In the genomic region with DNA sequence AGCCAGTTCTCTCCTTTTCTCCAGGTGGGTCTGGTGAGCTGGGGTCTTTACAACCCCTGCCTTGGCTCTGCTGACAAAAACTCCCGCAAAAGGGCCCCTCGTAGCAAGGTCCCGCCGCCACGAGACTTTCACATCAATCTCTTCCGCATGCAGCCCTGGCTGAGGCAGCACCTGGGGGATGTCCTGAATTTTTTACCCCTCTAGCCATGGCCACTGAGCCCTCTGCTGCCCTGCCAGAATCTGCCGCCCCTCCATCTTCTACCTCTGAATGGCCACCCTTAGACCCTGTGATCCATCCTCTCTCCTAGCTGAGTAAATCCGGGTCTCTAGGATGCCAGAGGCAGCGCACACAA, we compare ENCODE assay signal across 13 cellular contexts. TPM values are rescaled to one million over a fixed set of nuclear protein-coding genes. Genes with fewer than 3 reads are reported as not detected.
DNase-seq lines count a peak whose midpoint lies in the region; ATAC-seq and TF ChIP-seq lines count a peak whose summit lies in the region.
"Had no signal": no experiment of that assay in that cellular context is flagged by ENCODE, and none has a peak within 500 bp of the region (broad histone marks: within the 10 kb centered on the region; RNA-seq: fewer than 3 reads in every experiment).

No MANE protein-coding gene starts in this region.

- TF ChIP-seq POLR2A in lower leg skin (IDR thresholded peaks at IDR 0.05), result no peak

- DNase-seq in right atrium auricular region (ENCODE audit: low spot score) (no peak), lower leg skin (ENCODE audit: low spot score in 2 of 2) (no peak)
- no peak for DNase-seq in activated CD8-positive, alpha-beta memory T cell treated with anti-CD3 and anti-CD28 coated beads for 24 hours
- DNase-seq: DND-41; NCI-H2227 treated with DMSO at 0.1 percent for 48 hours; stimulated activated CD4-positive, alpha-beta T cell treated with anti-CD3 and anti-CD28 coated beads, Interleukin-2, amount 100 ng/mL, for 48 hours; stimulated activated naive CD4-positive, alpha-beta T cell treated with Interleukin-2 at 50 U/mL for 16 hours had no signal

- peaks cover 46% of the 10 kb centered on the region for H3K4me1 ChIP-seq in ACC112 (ENCODE audit: control insufficient read depth, insufficient read depth, low read length, unreplicated experiment)
- peaks cover 0 to 20% of the 10 kb centered on the region in 2 donors for H3K4me1 ChIP-seq in right atrium auricular region
- peaks cover 3% of the 10 kb centered on the region for H3K4me1 ChIP-seq in rectal smooth muscle tissue (ENCODE audit: control insufficient read depth, insufficient read depth, low read length)

- H3K79me2 ChIP-seq in ACC112 (ENCODE audit: control insufficient read depth, insufficient read depth, low read length, unreplicated experiment), result peaks cover 5% of the 10 kb centered on the region

- no peak overlapping the region for H3K9ac ChIP-seq in rectal smooth muscle tissue (ENCODE audit: low read length)

- WGBS in lower leg skin, 2 donors, result 40 to 43% methylated on average over 9 of the region's 9 CpGs

- no peaks in the 10 kb centered on the region for H3K27me3 ChIP-seq in ACC112 (ENCODE audit: insufficient read depth, low read length)
- no peaks in the 10 kb centered on the region for H3K27me3 ChIP-seq in right atrium auricular region
- no peaks in the 10 kb centered on the region for H3K27me3 ChIP-seq in rectal smooth muscle tissue (ENCODE audit: control insufficient read depth, insufficient read depth, low read length)

- no peak for ATAC-seq in GM19035 (IDR thresholded peaks at IDR 0.05; ENCODE audit: unreplicated experiment)
- no peak for ATAC-seq in HG03571 (IDR thresholded peaks at IDR 0.05; ENCODE audit: unreplicated experiment)

- no peak overlapping the region for H2AFZ ChIP-seq in ACC112 (ENCODE audit: low read length, unreplicated experiment)

- intact Hi-C loops in lower leg skin (cut with DNase I; ENCODE audit: low total_unique reads), result no loop called here

- H3K27ac ChIP-seq in ACC112 (ENCODE audit: low read depth, low read length) (peak overlapping the region; percentile 91), angular gyrus (ENCODE audit: low read depth, low read length) (peak overlapping the region; percentile 19), right atrium auricular region (peak overlapping the region; percentile 73 to 75), rectal smooth muscle tissue (ENCODE audit: low read depth, low read length) (peak overlapping the region; percentile 78)
- H3K27ac ChIP-seq: neutrophil had no signal

- TF ChIP-seq CTCF in right atrium auricular region (IDR thresholded peaks at IDR 0.05) (no peak), lower leg skin (IDR thresholded peaks at IDR 0.05) (no peak)

- peak overlapping the region; percentile 73 for H3K4me3 ChIP-seq in ACC112 (ENCODE audit: low read depth, low read length)
- no peak overlapping the region for H3K4me3 ChIP-seq in right atrium auricular region
- peak overlapping the region; percentile 60 for H3K4me3 ChIP-seq in rectal smooth muscle tissue (ENCODE audit: low read length)
- H3K4me3 ChIP-seq in lower leg skin (ENCODE audit: low read depth, poor library complexity, severe bottlenecking), result no peak overlapping the region

- H3K9me3 ChIP-seq in right atrium auricular region, result no peaks in the 10 kb centered on the region
- H3K9me3 ChIP-seq: neutrophil had no signal

- H3K36me3 ChIP-seq in ACC112 (ENCODE audit: insufficient read depth, low read length), result no peaks in the 10 kb centered on the region
- H3K36me3 ChIP-seq in right atrium auricular region, result no peaks in the 10 kb centered on the region
- no peaks in the 10 kb centered on the region for H3K36me3 ChIP-seq in rectal smooth muscle tissue (ENCODE audit: control insufficient read depth, insufficient read depth, low read length)
- H3K36me3 ChIP-seq: neutrophil had no signal

RNA-seq across cellular contexts. Expression of a gene that starts 0.8 kb away (rescaled TPM):
- 100 to 1,000 TPM in 1 of 2 donors, 10 to 100 TPM in 1; 65.5 to 126 TPM for total RNA-seq in right atrium auricular region
- total RNA-seq in lower leg skin, result 10 to 100 TPM in 1 of 4 donors, 1 to 10 TPM in 3; 1.4 to 13.1 (median 4.5) TPM

RNA-seq across cellular contexts. Expression of a gene that starts 13.6 kb away (rescaled TPM):
- total RNA-seq in right atrium auricular region, result 10 to 100 TPM; 40.0 to 81.7 TPM
- total RNA-seq in lower leg skin, result 10 to 100 TPM; 53.2 to 88.2 (median 83.4) TPM

RNA-seq across cellular contexts. Expression of a gene that starts 13.8 kb away (rescaled TPM):
- total RNA-seq in right atrium auricular region (10 to 100 TPM; 18.7 to 31.6 TPM), lower leg skin (10 to 100 TPM; 23.3 to 57.8 (median 32.3) TPM)

RNA-seq across cellular contexts. Expression of a gene that starts 17.6 kb away (rescaled TPM):
- 10 to 100 TPM in 1 of 2 donors, 1 to 10 TPM in 1; 3.5 to 19.9 TPM for total RNA-seq in right atrium auricular region
- 1 to 10 TPM; 4.9 to 7.7 (median 6.7) TPM for total RNA-seq in lower leg skin

RNA-seq across cellular contexts. Expression of a gene that starts 26.8 kb away (rescaled TPM):
- total RNA-seq in right atrium auricular region (10 to 100 TPM; 12.1 to 14.1 TPM), lower leg skin (10 to 100 TPM; 14.6 to 19.9 (median 16.4) TPM)

Comparison
In these comparisons a context has a peak if more than half of its experiments do, and no peak if none do; other contexts are left out.
1. H3K27ac ChIP-seq: peak in every context shown above with its lines; median percentile 91 in ACC112; 78 in rectal smooth muscle tissue; 74 in right atrium auricular region; 19 in angular gyrus.
2. H3K4me3 ChIP-seq: peak in ACC112 (single experiment) and rectal smooth muscle tissue (single experiment); none in right atrium auricular region (0 of 2) and lower leg skin (single experiment).
3. RNA of a gene that starts 0.8 kb away (total RNA-seq): 65.5 to 126 TPM in right atrium auricular region; 1.4 to 13.1 TPM in lower leg skin; every median in the first group is over 4 times any median in the second.